ENCODE assay signal across 24 cellular contexts in the genomic region with DNA sequence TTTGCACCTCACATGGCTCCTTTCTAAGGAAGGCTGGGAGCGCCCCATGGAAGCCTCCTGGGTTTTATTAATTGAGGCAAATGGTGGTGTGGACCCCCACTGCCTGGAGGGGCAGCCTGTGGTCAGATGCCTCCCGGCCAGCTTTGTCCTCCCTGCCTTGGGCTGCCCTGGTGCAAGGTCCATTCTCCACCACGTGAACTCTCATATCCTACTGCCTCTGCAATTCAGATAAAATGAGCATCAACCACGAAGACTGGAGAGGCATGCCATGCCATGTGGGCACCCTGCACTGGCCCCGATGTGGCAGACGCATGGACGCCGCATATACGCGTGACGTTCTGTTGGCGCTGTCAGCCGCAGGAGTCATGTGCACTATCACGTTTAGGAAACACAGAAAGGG.
"Had no signal": no experiment of that assay in that cellular context is flagged by ENCODE, and none has a peak within 500 bp of the region (broad histone marks: within the 10 kb centered on the region; RNA-seq: fewer than 3 reads in every experiment).

No MANE protein-coding gene starts in this region.

- ATAC-seq: SK-N-SH treated with all-trans-retinoic acid at 6 μM for 48 hours had no signal

- H3K36me3 ChIP-seq: SJCRH30 had no signal

- H3K27ac ChIP-seq: HL-60, SJCRH30 had no signal

- FAIRE-seq: HTR-8/SVneo, RCC 7860 had no signal

- DNase-seq: KBM-7, MV-4-11, NCI-H1048, NCI-H1105, NCI-H1417, NCI-H1436 treated with DMSO at 0.1 percent for 48 hours, NCI-H1694, NCI-H187 treated with DMSO at 0.1 percent for 48 hours, NCI-H2081, NCI-H2107, NCI-H2171, NCI-H226, NCI-H446, NCI-H510A, NCI-H524 treated with DMSO at 0.1 percent for 48 hours, NCI-H69, NCI-H774, RPMI8226, SHP77 treated with DMSO at 0.1 percent for 48 hours, SJCRH30 had no signal

- H3K4me1 ChIP-seq: SJCRH30 had no signal

- H3K4me3 ChIP-seq: SJCRH30 had no signal
